1 cellular context compared by ENCODE assay signal in genomic region chr20:17617868-17618672, GRCh38.
A peak's percentile ranks its signal among the peaks of the same experiment; 100 is the strongest.
TF ChIP-seq lines count a peak whose summit lies in the region.

No MANE protein-coding gene starts in this region.

TF ChIP-seq in HepG2, 621 proteins besides CTCF, POLR2A, EP300 and RAD21 (continued from another document):
- TF ChIP-seq TBX3 (IDR thresholded peaks at IDR 0.05; ENCODE audit: borderline replicate concordance) (no peak), ZNF687 (CRISPR knock-in tag; IDR thresholded peaks at IDR 0.05) (peak; percentile 31; the same call in 1 of the 2 replicates), ZKSCAN5 (CRISPR knock-in tag; IDR thresholded peaks at IDR 0.05) (no peak), CREM (IDR thresholded peaks at IDR 0.05) (no peak), CREM (CRISPR knock-in tag; IDR thresholded peaks at IDR 0.05) (no peak), TCF7L2 (IDR thresholded peaks at IDR 0.05; ENCODE audit: low read depth, low read length) (no peak), NR2F2 (IDR thresholded peaks at IDR 0.05; ENCODE audit: borderline replicate concordance, low read depth) (0 out of 2 replicates have a peak, but pooled peaks have one; percentile 7), SP5 (CRISPR knock-in tag; IDR thresholded peaks at IDR 0.05; ENCODE audit: borderline replicate concordance, low read depth) (no peak), RBM22 (optimal IDR thresholded peaks at IDR 0.05; ENCODE audit: low read length) (peak; percentile 87), ZNF850 (CRISPR knock-in tag; conservative IDR thresholded peaks at IDR 0.05) (no peak), AGO2 (optimal IDR thresholded peaks at IDR 0.05; ENCODE audit: low read depth, low read length) (peak; percentile 91), SIN3B (IDR thresholded peaks at IDR 0.05; ENCODE audit: low read length) (no peak), SP1 (IDR thresholded peaks at IDR 0.05) (no peak), SP1 (CRISPR knock-in tag; IDR thresholded peaks at IDR 0.05) (0 out of 2 replicates have a peak, but pooled peaks have one; percentile 6), TARDBP (CRISPR knock-in tag; IDR thresholded peaks at IDR 0.05) (0 out of 2 replicates have a peak, but pooled peaks have one; percentile 41), POLR2AphosphoS5 (IDR thresholded peaks at IDR 0.05; ENCODE audit: low read depth, low read length) (no peak), ATF2 (CRISPR knock-in tag; IDR thresholded peaks at IDR 0.05) (no peak), GABPB1 (CRISPR knock-in tag; IDR thresholded peaks at IDR 0.05) (peak; percentile 23; the same call in 1 of the 2 replicates), TERF1 (CRISPR knock-in tag; IDR thresholded peaks at IDR 0.05) (0 out of 2 replicates have a peak, but pooled peaks have one; percentile 16), HNF1B (CRISPR knock-in tag; IDR thresholded peaks at IDR 0.05) (peak; percentile 39; the same call in 1 of the 2 replicates), ZNF737 (CRISPR knock-in tag; IDR thresholded peaks at IDR 0.05; ENCODE audit: borderline replicate concordance) (0 out of 2 replicates have a peak, but pooled peaks have one; percentile 35), SIX1 (CRISPR knock-in tag; IDR thresholded peaks at IDR 0.05; ENCODE audit: borderline replicate concordance) (no peak)
